Comparison of ENCODE assay signal across 24 cellular contexts in the genomic region with DNA sequence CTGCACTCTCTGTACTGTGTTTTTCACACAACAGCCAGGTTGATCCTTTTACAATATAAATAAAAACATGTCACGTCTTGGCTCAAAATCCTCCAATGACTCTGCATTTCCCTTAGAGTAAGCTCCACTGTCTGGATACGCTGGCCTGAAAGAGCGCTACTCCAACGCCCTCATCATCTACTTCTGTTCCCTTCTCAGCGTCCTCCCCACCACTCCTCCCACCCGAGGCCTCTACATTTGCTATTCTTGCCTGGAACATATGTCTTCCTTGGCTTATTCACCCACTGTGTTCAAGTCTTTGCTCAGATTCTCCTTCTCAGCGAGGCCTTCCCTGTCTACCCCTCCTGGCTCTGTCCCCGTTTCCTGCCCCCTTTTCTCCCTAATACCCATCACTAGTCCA. TPM values are rescaled to one million over a fixed set of nuclear protein-coding genes. Genes with fewer than 3 reads are reported as not detected.
"Had no signal": no experiment of that assay in that cellular context is flagged by ENCODE, and none has a peak within 500 bp of the region (broad histone marks: within the 10 kb centered on the region; RNA-seq: fewer than 3 reads in every experiment).

No MANE protein-coding gene starts in this region.

- DNase-seq: heart right ventricle; islet precursor cell; left ventricle myocardium inferior; mesendoderm; midbrain; mucosa of descending colon; naive thymus-derived CD4-positive, alpha-beta T cell; pancreas; retina; right cardiac atrium; stimulated activated CD4-positive, alpha-beta T cell treated with anti-CD3 and anti-CD28 coated beads, Interleukin-12 subunit alpha, Interleukin-12 subunit beta, amount 100 ng/mL, for 4 hours; stimulated activated CD4-positive, alpha-beta T cell treated with anti-CD3 and anti-CD28 coated beads, Interleukin-15, amount 100 ng/mL, for 24 hours; stimulated activated CD4-positive, alpha-beta T cell treated with anti-CD3 and anti-CD28 coated beads, Interleukin-2, amount 100 ng/mL, for 24 hours; stimulated activated CD4-positive, alpha-beta T cell treated with anti-CD3 and anti-CD28 coated beads, Interleukin-4, amount 100 ng/mL, for 1 hour; stimulated activated naive B cell treated with anti-CD40 and anti-IgM and Interleukin-4, amounts not matched to agents 10 μg/mL and 1 μg/mL and 100 μg/mL, for 72 hours; stimulated activated naive CD8-positive, alpha-beta T cell treated with anti-CD3 and anti-CD28 coated beads, Interleukin-15, Interleukin-2, amounts not matched to agents 100 U/mL and 50 U/mL, for 24 hours; stomach; testis; thyroid gland; transverse colon; upper lobe of right lung had no signal

- H3K4me3 Mint-ChIP-seq: naive thymus-derived CD4-positive, alpha-beta T cell; natural killer cell treated with Interleukin-12 subunit alpha and Interleukin-12 subunit beta and Interleukin-15 and Interleukin-18, amount 100 ng/mL, for 72 hours; neural crest cell; stimulated activated naive B cell treated with anti-CD40 and anti-IgM and Interleukin-4, amounts not matched to agents 10 μg/mL and 1 μg/mL and 100 μg/mL, for 72 hours had no signal

- H3K27ac Mint-ChIP-seq: naive thymus-derived CD4-positive, alpha-beta T cell; natural killer cell treated with Interleukin-12 subunit alpha and Interleukin-12 subunit beta and Interleukin-15 and Interleukin-18, amount 100 ng/mL, for 72 hours; stimulated activated naive B cell treated with anti-CD40 and anti-IgM and Interleukin-4, amounts not matched to agents 10 μg/mL and 1 μg/mL and 100 μg/mL, for 72 hours had no signal

- H3K4me1 Mint-ChIP-seq: stimulated activated naive B cell treated with anti-CD40 and anti-IgM and Interleukin-4, amounts not matched to agents 10 μg/mL and 1 μg/mL and 100 μg/mL, for 72 hours had no signal

- H3K36me3 Mint-ChIP-seq: natural killer cell treated with Interleukin-12 subunit alpha and Interleukin-12 subunit beta and Interleukin-15 and Interleukin-18, amount 100 ng/mL, for 72 hours; stimulated activated naive B cell treated with anti-CD40 and anti-IgM and Interleukin-4, amounts not matched to agents 10 μg/mL and 1 μg/mL and 100 μg/mL, for 72 hours had no signal

- H3K9me3 Mint-ChIP-seq: neural crest cell; stimulated activated naive B cell treated with anti-CD40 and anti-IgM and Interleukin-4, amounts not matched to agents 10 μg/mL and 1 μg/mL and 100 μg/mL, for 72 hours had no signal

RNA-seq across cellular contexts. Expression of gene EPB41L3, which starts 37.6 kb away (rescaled TPM):
- total RNA-seq: myocyte had no signal
